16 cellular contexts compared by ENCODE assay signal in the genomic region with DNA sequence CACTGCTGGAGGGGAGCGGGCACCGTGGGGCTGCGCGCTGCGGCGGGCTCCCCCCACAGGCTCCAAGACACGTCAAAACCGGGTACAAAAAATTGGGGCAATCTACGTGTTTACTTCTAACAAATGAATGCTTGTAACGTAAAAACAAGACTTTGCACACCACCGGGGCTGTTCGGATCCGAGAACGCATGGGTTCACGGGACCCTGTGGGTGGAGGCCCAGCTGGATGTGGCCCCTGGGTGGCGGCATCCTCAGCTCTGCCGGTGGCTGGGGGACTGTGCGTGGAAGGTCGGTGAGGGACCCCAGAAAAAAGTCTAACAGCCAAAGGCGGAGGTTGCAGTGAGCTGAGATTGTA. TPM values are rescaled to one million over a fixed set of nuclear protein-coding genes. Genes with fewer than 3 reads are reported as not detected.
DNase-seq lines count a peak whose midpoint lies in the region; ATAC-seq and TF ChIP-seq lines count a peak whose summit lies in the region.
"Had no signal": no experiment of that assay in that cellular context is flagged by ENCODE, and none has a peak within 500 bp of the region (broad histone marks: within the 10 kb centered on the region; RNA-seq: fewer than 3 reads in every experiment).

No MANE protein-coding gene starts in this region.

- no peak overlapping the region for H3K27ac ChIP-seq in SJCRH30

- no peaks in the 10 kb centered on the region for H3K4me1 ChIP-seq in SJCRH30

- H3K9me3 ChIP-seq in SJCRH30 (replicated peaks): no peaks in the 10 kb centered on the region

- peak; percentile 48 for DNase-seq in natural killer cell treated with Interleukin-12 subunit alpha and Interleukin-12 subunit beta and Interleukin-15 and Interleukin-18, amount 100 ng/mL, for 72 hours (ENCODE audit: low spot score)
- DNase-seq in natural killer cell (no peak), SJCRH30 (no peak), T-helper 9 cell (no peak)
- DNase-seq in central memory CD8-positive, alpha-beta T cell (ENCODE audit: low spot score in 2 of 2): no peak
- DNase-seq in stimulated activated CD4-positive, alpha-beta T cell treated with anti-CD3 and anti-CD28 coated beads, Interleukin-15, amount 100 ng/mL, for 24 hours: no peak
- DNase-seq: NCI-H187 treated with DMSO at 0.1 percent for 48 hours, SIG-M5 had no signal

- peaks cover under 1 to 2% of the 10 kb centered on the region in 2 donors for H3K27me3 Mint-ChIP-seq in natural killer cell treated with Interleukin-12 subunit alpha and Interleukin-12 subunit beta and Interleukin-15 and Interleukin-18, amount 100 ng/mL, for 72 hours
- H3K27me3 Mint-ChIP-seq in natural killer cell (ENCODE audit: low read depth in 2 of 2): peaks cover under 1 to 5% of the 10 kb centered on the region in 2 donors
- H3K27me3 Mint-ChIP-seq in central memory CD8-positive, alpha-beta T cell: peaks cover 2% of the 10 kb centered on the region
- peaks cover 35% of the 10 kb centered on the region for H3K27me3 Mint-ChIP-seq in stimulated activated memory B cell treated with anti-CD40 and anti-IgM and Interleukin-4, amounts not matched to agents 10 μg/mL and 1 μg/mL and 100 μg/mL, for 72 hours

- H3K27me3 ChIP-seq in SJCRH30: no peaks in the 10 kb centered on the region

- no peak for TF ChIP-seq CTCF in natural killer cell (IDR thresholded peaks at IDR 0.05)

- H3K4me3 ChIP-seq in SJCRH30: no peak overlapping the region

- H3K9me3 Mint-ChIP-seq in natural killer cell treated with Interleukin-12 subunit alpha and Interleukin-12 subunit beta and Interleukin-15 and Interleukin-18, amount 100 ng/mL, for 72 hours: no peaks in the 10 kb centered on the region
- H3K9me3 Mint-ChIP-seq in natural killer cell: no peaks in the 10 kb centered on the region
- no peaks in the 10 kb centered on the region for H3K9me3 Mint-ChIP-seq in central memory CD8-positive, alpha-beta T cell
- H3K9me3 Mint-ChIP-seq in stimulated activated memory B cell treated with anti-CD40 and anti-IgM and Interleukin-4, amounts not matched to agents 10 μg/mL and 1 μg/mL and 100 μg/mL, for 72 hours: no peaks in the 10 kb centered on the region
- H3K9me3 Mint-ChIP-seq: CD8-positive, alpha-beta T cell; IgD-negative memory B cell had no signal

- no peak for ATAC-seq in natural killer cell treated with Interleukin-12 subunit alpha and Interleukin-12 subunit beta and Interleukin-15 and Interleukin-18, amount 100 ng/mL, for 72 hours
- no peak for ATAC-seq in natural killer cell
- peak; percentile 25 for ATAC-seq in HG03025 (IDR thresholded peaks at IDR 0.05; ENCODE audit: low FRiP score, unreplicated experiment)
- ATAC-seq in central memory CD8-positive, alpha-beta T cell (replicated peaks; ENCODE audit: extremely low read depth, poor library complexity, severe bottlenecking): peak; percentile 30
- ATAC-seq in stimulated activated memory B cell treated with anti-CD40 and anti-IgM and Interleukin-4, amounts not matched to agents 10 μg/mL and 1 μg/mL and 100 μg/mL, for 72 hours: peak; percentile 1

- H3K27ac Mint-ChIP-seq in natural killer cell treated with Interleukin-12 subunit alpha and Interleukin-12 subunit beta and Interleukin-15 and Interleukin-18, amount 100 ng/mL, for 72 hours: no peak overlapping the region
- no peak overlapping the region for H3K27ac Mint-ChIP-seq in natural killer cell
- no peak overlapping the region for H3K27ac Mint-ChIP-seq in central memory CD8-positive, alpha-beta T cell (ENCODE audit: low read depth)
- peak overlapping the region; percentile 11 for H3K27ac Mint-ChIP-seq in stimulated activated memory B cell treated with anti-CD40 and anti-IgM and Interleukin-4, amounts not matched to agents 10 μg/mL and 1 μg/mL and 100 μg/mL, for 72 hours
- H3K27ac Mint-ChIP-seq: CD8-positive, alpha-beta T cell had no signal

- H3K36me3 ChIP-seq in SJCRH30: no peaks in the 10 kb centered on the region

- no peaks in the 10 kb centered on the region for H3K36me3 Mint-ChIP-seq in natural killer cell treated with Interleukin-12 subunit alpha and Interleukin-12 subunit beta and Interleukin-15 and Interleukin-18, amount 100 ng/mL, for 72 hours
- no peaks in the 10 kb centered on the region for H3K36me3 Mint-ChIP-seq in natural killer cell
- H3K36me3 Mint-ChIP-seq in central memory CD8-positive, alpha-beta T cell (ENCODE audit: insufficient read depth): no peaks in the 10 kb centered on the region
- no peaks in the 10 kb centered on the region for H3K36me3 Mint-ChIP-seq in stimulated activated memory B cell treated with anti-CD40 and anti-IgM and Interleukin-4, amounts not matched to agents 10 μg/mL and 1 μg/mL and 100 μg/mL, for 72 hours
- H3K36me3 Mint-ChIP-seq: CD8-positive, alpha-beta T cell had no signal

- intact Hi-C loops in natural killer cell (cut with micrococcal nuclease): loop anchor here (1.0 to 5.0 kb wide), 4 partner anchors 67 to 536 kb away; a partner anchor contains a TSS

- H3K4me1 Mint-ChIP-seq in natural killer cell treated with Interleukin-12 subunit alpha and Interleukin-12 subunit beta and Interleukin-15 and Interleukin-18, amount 100 ng/mL, for 72 hours (ENCODE audit: low read depth in 2 of 2): peaks cover 8 to 17% of the 10 kb centered on the region in 2 donors
- H3K4me1 Mint-ChIP-seq in natural killer cell: peaks cover 0 to 23% of the 10 kb centered on the region in 2 donors
- peaks cover 29% of the 10 kb centered on the region for H3K4me1 Mint-ChIP-seq in central memory CD8-positive, alpha-beta T cell
- peaks cover 8% of the 10 kb centered on the region for H3K4me1 Mint-ChIP-seq in stimulated activated memory B cell treated with anti-CD40 and anti-IgM and Interleukin-4, amounts not matched to agents 10 μg/mL and 1 μg/mL and 100 μg/mL, for 72 hours

- H3K4me3 Mint-ChIP-seq in natural killer cell treated with Interleukin-12 subunit alpha and Interleukin-12 subunit beta and Interleukin-15 and Interleukin-18, amount 100 ng/mL, for 72 hours: no peak overlapping the region
- no peak overlapping the region for H3K4me3 Mint-ChIP-seq in natural killer cell
- H3K4me3 Mint-ChIP-seq in central memory CD8-positive, alpha-beta T cell: peak overlapping the region; percentile 58
- no peak overlapping the region for H3K4me3 Mint-ChIP-seq in stimulated activated memory B cell treated with anti-CD40 and anti-IgM and Interleukin-4, amounts not matched to agents 10 μg/mL and 1 μg/mL and 100 μg/mL, for 72 hours
- H3K4me3 Mint-ChIP-seq: CD8-positive, alpha-beta T cell had no signal

RNA-seq across cellular contexts. Expression of a gene that starts 10.3 kb away (rescaled TPM):
- total RNA-seq in natural killer cell treated with Interleukin-12 subunit alpha and Interleukin-12 subunit beta and Interleukin-15 and Interleukin-18, amount 100 ng/mL, for 72 hours: not detected
- not detected for total RNA-seq in natural killer cell
- total RNA-seq in SJCRH30 (2014; rRNA removed; shearing (Covaris generic)): not detected in 2 replicates
- total RNA-seq: CD8-positive, alpha-beta T cell; G401; HT1080; OCI-LY7; RPMI7951 had no signal

RNA-seq across cellular contexts. Expression of a gene that starts 41.8 kb away (rescaled TPM):
- total RNA-seq in natural killer cell treated with Interleukin-12 subunit alpha and Interleukin-12 subunit beta and Interleukin-15 and Interleukin-18, amount 100 ng/mL, for 72 hours: not detected
- total RNA-seq in natural killer cell: under 1 TPM in 2 of 3 donors, not detected in 1; 0.33 to 0.38 TPM
- total RNA-seq in SJCRH30 (2014; rRNA removed; shearing (Covaris generic)): 32.0 and 33.4 TPM in 2 replicates
- total RNA-seq: CD8-positive, alpha-beta T cell; OCI-LY7 had no signal

Comparison
In these comparisons a context has a peak if more than half of its experiments do, and no peak if none do; other contexts are left out.
1. ATAC-seq: peak in HG03025 (single experiment), central memory CD8-positive, alpha-beta T cell (single experiment) and stimulated activated memory B cell treated with anti-CD40 and anti-IgM and Interleukin-4, amounts not matched to agents 10 μg/mL and 1 μg/mL and 100 μg/mL, for 72 hours (single experiment); none in natural killer cell treated with Interleukin-12 subunit alpha and Interleukin-12 subunit beta and Interleukin-15 and Interleukin-18, amount 100 ng/mL, for 72 hours (0 of 2) and natural killer cell (0 of 3).
2. RNA of a gene that starts 41.8 kb away (total RNA-seq): 32.0 to 33.4 TPM in SJCRH30; 0.33 to 0.38 TPM in natural killer cell and not detected in natural killer cell treated with Interleukin-12 subunit alpha and Interleukin-12 subunit beta and Interleukin-15 and Interleukin-18, amount 100 ng/mL, for 72 hours; every median in the first group is over 10 times any median in the second.